In the genomic region with DNA sequence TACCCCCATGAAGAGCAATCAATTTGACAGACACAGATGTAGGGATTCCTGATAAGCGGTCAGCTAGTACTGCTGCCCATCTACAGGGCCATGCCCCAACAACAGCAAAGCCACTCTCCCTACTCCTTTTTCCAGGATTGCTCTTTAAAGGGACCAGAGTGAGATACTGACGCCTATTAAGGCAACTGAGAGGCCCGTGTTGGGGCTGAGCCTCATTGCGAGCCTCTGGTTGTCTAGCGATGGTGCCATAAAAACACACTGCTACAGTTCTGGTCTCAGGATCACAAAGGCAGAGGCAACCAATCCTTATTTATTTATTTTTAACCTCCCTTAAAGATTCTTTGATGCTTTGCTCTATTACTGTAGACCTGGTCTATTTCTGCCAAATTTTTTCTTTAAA, we compare ENCODE assay signal across 26 cellular contexts. TPM values are rescaled to one million over a fixed set of nuclear protein-coding genes. Genes with fewer than 3 reads are reported as not detected.
A peak's percentile ranks its signal among the peaks of the same experiment; 100 is the strongest.
DNase-seq lines count a peak whose midpoint lies in the region; ATAC-seq, FAIRE-seq and TF ChIP-seq lines count a peak whose summit lies in the region.
"Had no signal": no experiment of that assay in that cellular context is flagged by ENCODE, and none has a peak within 500 bp of the region (broad histone marks: within the 10 kb centered on the region; RNA-seq: fewer than 3 reads in every experiment).

No MANE protein-coding gene starts in this region.

- no peak overlapping the region for H3K9ac ChIP-seq in HepG2 (ENCODE audit: insufficient read depth, low read depth, low read length)
- H3K9ac ChIP-seq: GM23248, KMS-11 had no signal

- intact Hi-C loops in HepG2 (cut with micrococcal nuclease; ENCODE audit: unreplicated experiment) = no loop called here
- intact Hi-C loops in right lobe of liver (cut with DNase I) = loop anchor here (5.0 to 10.0 kb wide), 2 partner anchors 121 to 128 kb away; no protein-coding TSS in a partner anchor

- CTCF ChIA-PET in HepG2 (lab: Yijun Ruan, JAX; ENCODE audit: low intra/inter-chr PET ratio, low total read pairs) = interaction anchor here (1.1 to 2.8 kb wide), 2 partner anchors 126 to 322 kb away, joined by 3 to 44 read pairs; no protein-coding TSS in a partner anchor

- no peaks in the 10 kb centered on the region for H4K20me1 ChIP-seq in HepG2 (ENCODE audit: insufficient read depth, low read length)

- H3K9me3 ChIP-seq in HepG2 (ENCODE audit: low read length) (no peaks in the 10 kb centered on the region), right lobe of liver (no peaks in the 10 kb centered on the region)
- H3K9me3 ChIP-seq: gastrocnemius medialis, left lung, ovary, SJSA1, spleen had no signal

- TF ChIP-seq EP300 in HepG2 (IDR thresholded peaks at IDR 0.05; ENCODE audit: low read depth in 2 of 2, low read length in 2 of 2) = no peak
- TF ChIP-seq EP300 in HepG2 (CRISPR knock-in tag; IDR thresholded peaks at IDR 0.05; ENCODE audit: borderline replicate concordance) = no peak

- no peak overlapping the region for H2AFZ ChIP-seq in HepG2 (ENCODE audit: low read length)
- H2AFZ ChIP-seq: GM23248 had no signal

- H3K4me3 Mint-ChIP-seq in activated T-helper 17 cell treated with anti-CD3 and anti-CD28 coated beads, Interleukin-2, amount 50 U/mL, for 72 hours = peak overlapping the region; percentile 76
- H3K4me3 Mint-ChIP-seq: activated CD4-positive, alpha-beta memory T cell treated with anti-CD3 and anti-CD28 coated beads for 36 hours had no signal

- no peaks in the 10 kb centered on the region for H3K9me3 Mint-ChIP-seq in activated T-helper 17 cell treated with anti-CD3 and anti-CD28 coated beads, Interleukin-2, amount 50 U/mL, for 72 hours
- H3K9me3 Mint-ChIP-seq: activated CD4-positive, alpha-beta memory T cell treated with anti-CD3 and anti-CD28 coated beads for 36 hours had no signal

- H3K27me3 Mint-ChIP-seq in activated T-helper 17 cell treated with anti-CD3 and anti-CD28 coated beads, Interleukin-2, amount 50 U/mL, for 72 hours = peaks cover 2% of the 10 kb centered on the region

- no peak for TF ChIP-seq RAD21 in HepG2 (CRISPR knock-in tag; IDR thresholded peaks at IDR 0.05)

- no TSS peak for BruUV-seq in HepG2 (replicated peaks; lab: Mats Ljungman, UMichigan)

- ATAC-seq in HepG2 (peak; percentile 29; the same call in 1 of the 3 replicates), right lobe of liver (no peak), HG03378 (IDR thresholded peaks at IDR 0.05; ENCODE audit: unreplicated experiment) (no peak), GM19395 (IDR thresholded peaks at IDR 0.05; ENCODE audit: unreplicated experiment) (no peak)
- ATAC-seq in activated T-helper 17 cell treated with anti-CD3 and anti-CD28 coated beads, Interleukin-2, amount 50 U/mL, for 72 hours (replicated peaks) = no peak
- ATAC-seq: naive thymus-derived CD4-positive, alpha-beta T cell had no signal

- in situ Hi-C loops in HepG2 (cut with HindIII; ENCODE audit: extremely low pct_ligation_motif_present, low pct_unique_long_range_greater_than_20kb) = loop anchor here (5.0 kb wide), 2 partner anchors 126 to 326 kb away; no protein-coding TSS in a partner anchor

- peaks cover 0 to 6% of the 10 kb centered on the region in 2 experiments; a peak in 2 of 5 replicates for H3K27me3 ChIP-seq in HepG2 (ENCODE audit: control insufficient read depth in 1 of 2, insufficient read depth in 2 of 2, low read length in 2 of 2)
- H3K27me3 ChIP-seq in right lobe of liver = no peaks in the 10 kb centered on the region
- H3K27me3 ChIP-seq: gastrocnemius medialis, ovary, SJSA1 had no signal

- DNase-seq in HepG2 (ENCODE audit: low spot score) (no peak), right lobe of liver (no peak), inferior parietal cortex (ENCODE audit: extremely low spot score) (peak; percentile 18), NOMO-1 (lab: John Stamatoyannopoulos, UW; ENCODE audit: unreplicated experiment in 2 of 2) (no peak)
- DNase-seq: activated CD4-positive, alpha-beta memory T cell treated with anti-CD3 and anti-CD28 coated beads for 36 hours; activated gamma-delta T cell treated with Interleukin-2 at 50 U/mL for 16 hours; amniotic stem cell; DMS 273 treated with DMSO at 0.1 percent for 48 hours; EL; gastrocnemius medialis; GM23248; left lung; naive thymus-derived CD4-positive, alpha-beta T cell; NCI-H1417 treated with DMSO at 0.1 percent for 48 hours; NCI-H2081 treated with DMSO at 0.1 percent for 48 hours; NCI-H748 treated with DMSO at 0.1 percent for 48 hours; ovary; spleen had no signal

- no peaks in the 10 kb centered on the region for H3K36me3 ChIP-seq in HepG2 (replicated peaks in 1 of 2; ENCODE audit: control insufficient read depth in 1 of 2, insufficient read depth in 2 of 2, low read length in 2 of 2)
- H3K36me3 ChIP-seq in right lobe of liver = no peaks in the 10 kb centered on the region
- H3K36me3 ChIP-seq: gastrocnemius medialis, left lung, ovary, SJSA1, spleen had no signal

- no peak overlapping the region for H3K4me3 ChIP-seq in HepG2 (replicated peaks in 1 of 3; ENCODE audit: insufficient read depth in 1 of 3, low read depth in 2 of 3, low read length in 3 of 3)
- H3K4me3 ChIP-seq in right lobe of liver = no peak overlapping the region
- H3K4me3 ChIP-seq: GM23248, ovary, SJSA1 had no signal

- no peaks in the 10 kb centered on the region for H3K36me3 Mint-ChIP-seq in activated T-helper 17 cell treated with anti-CD3 and anti-CD28 coated beads, Interleukin-2, amount 50 U/mL, for 72 hours (ENCODE audit: low read depth)
- H3K36me3 Mint-ChIP-seq: activated CD4-positive, alpha-beta memory T cell treated with anti-CD3 and anti-CD28 coated beads for 36 hours; naive thymus-derived CD4-positive, alpha-beta T cell had no signal

- no peaks in the 10 kb centered on the region for H3K4me1 Mint-ChIP-seq in activated T-helper 17 cell treated with anti-CD3 and anti-CD28 coated beads, Interleukin-2, amount 50 U/mL, for 72 hours

- 6% methylated on average over 5 of the region's 5 CpGs for WGBS in HepG2 (ENCODE audit: low lambda C conversion rate)
- WGBS in right lobe of liver (ENCODE audit: insufficient coverage, low coverage, low lambda C conversion rate, missing lambda C conversion rate) = 89% methylated on average over 3 of the region's 5 CpGs

- POLR2A ChIA-PET in HepG2 (lab: Yijun Ruan, JAX) = no interaction called here

- TF ChIP-seq CTCF in HepG2 (CRISPR knock-in tag; IDR thresholded peaks at IDR 0.05) (no peak), right lobe of liver (IDR thresholded peaks at IDR 0.05) (no peak)

- no peak overlapping the region; the same call in 1 of the 2 replicates for H3K4me2 ChIP-seq in HepG2 (ENCODE audit: low read depth, low read length)

- H3K27ac ChIP-seq in HepG2 (ENCODE audit: extremely low read length, insufficient read depth, low read length) (no peak overlapping the region), right lobe of liver (no peak overlapping the region), temporal lobe (ENCODE audit: low read depth, low read length) (peak overlapping the region; percentile 19)
- H3K27ac ChIP-seq: coronary artery, gastrocnemius medialis, GM23248, KMS-11, left lung, ovary, SJSA1, spleen had no signal

- H3K4me1 ChIP-seq in HepG2 (ENCODE audit: insufficient read depth, low read length) (peaks cover 6% of the 10 kb centered on the region), right lobe of liver (no peaks in the 10 kb centered on the region)
- H3K4me1 ChIP-seq: gastrocnemius medialis had no signal

- no peaks in the 10 kb centered on the region for H3K79me2 ChIP-seq in HepG2 (ENCODE audit: insufficient read depth, low read length)

- FAIRE-seq in HepG2 (lab: Jason Lieb, UNC) = no peak
- FAIRE-seq: GM12891 had no signal

- no peak overlapping the region for H3K27ac Mint-ChIP-seq in activated T-helper 17 cell treated with anti-CD3 and anti-CD28 coated beads, Interleukin-2, amount 50 U/mL, for 72 hours
- H3K27ac Mint-ChIP-seq: activated CD4-positive, alpha-beta memory T cell treated with anti-CD3 and anti-CD28 coated beads for 36 hours had no signal

- TF ChIP-seq POLR2A in HepG2 (IDR thresholded peaks at IDR 0.05; ENCODE audit: insufficient read depth in 1 of 2, low read depth in 2 of 2, low read length in 2 of 2) (no peak), right lobe of liver (IDR thresholded peaks at IDR 0.05) (no peak)

RNA-seq across cellular contexts. Expression of a gene that starts 31.1 kb away (rescaled TPM):
- total RNA-seq in HepG2 (2016; rRNA removed; fragmentation: Illumina TruSeq; extraction: Trizol) = 0.48 and 0.93 TPM in 2 replicates
- total RNA-seq in HepG2 (2016; cell fraction: cytosol; rRNA removed; fragmentation: Illumina TruSeq; extraction: Trizol; ENCODE audit: low read depth) = 0.26 TPM in 1 of 2 replicates, not detected in the other
- 0.56 and 0.77 TPM in 2 replicates for total RNA-seq in HepG2 (2016; cell fraction: insoluble cytoplasmic fraction; rRNA removed; fragmentation: Illumina TruSeq; extraction: Trizol)
- total RNA-seq in HepG2 (2016; cell fraction: membrane; rRNA removed; fragmentation: Illumina TruSeq; extraction: Trizol) = 0.28 and 0.31 TPM in 2 replicates
- 0.28 and 0.56 TPM in 2 replicates for total RNA-seq in HepG2 (2016; cell fraction: nucleus; rRNA removed; fragmentation: Illumina TruSeq; extraction: Trizol)
- 0.45 and 0.46 TPM in 2 replicates for polyA plus RNA-seq in HepG2 (2011; rRNA removed)
- polyA plus RNA-seq in HepG2 (2011; cell fraction: cytosol; rRNA removed) = 0.28 and 0.43 TPM in 2 replicates
- polyA plus RNA-seq in HepG2 (2011; cell fraction: nucleus; rRNA removed) = 0.23 and 0.26 TPM in 2 replicates
- 0.45 and 0.97 TPM in 2 replicates for polyA plus RNA-seq in HepG2 (2012)
- polyA plus RNA-seq in HepG2 (2016; cell fraction: cytosol; fragmentation: Illumina TruSeq; extraction: Trizol; ENCODE audit: low read depth) = 0.09 and 0.18 TPM in 2 replicates
- polyA plus RNA-seq in HepG2 (2016; cell fraction: insoluble cytoplasmic fraction; fragmentation: Illumina TruSeq; extraction: Trizol; ENCODE audit: low read depth) = 0.78 and 1.4 TPM in 2 replicates
- 0.22 and 0.45 TPM in 2 replicates for polyA plus RNA-seq in HepG2 (2016; cell fraction: membrane; fragmentation: Illumina TruSeq; extraction: Trizol; ENCODE audit: low read depth)
- polyA plus RNA-seq in HepG2 (2016; cell fraction: nucleus; fragmentation: Illumina TruSeq; extraction: Trizol; ENCODE audit: insufficient read depth, low read depth) = 0.39 TPM in 1 of 2 replicates, not detected in the other
- polyA minus RNA-seq in HepG2 (2011; rRNA and poly(A)+ RNA removed; ENCODE audit: low replicate concordance) = 1.9 and 2.0 TPM in 2 replicates
- polyA minus RNA-seq in HepG2 (2011; cell fraction: cytosol; rRNA and poly(A)+ RNA removed) = 0.44 TPM in 1 of 2 replicates, not detected in the other
- polyA minus RNA-seq in HepG2 (2011; cell fraction: nucleus; rRNA and poly(A)+ RNA removed) = 0.25 and 0.64 TPM in 2 replicates
- 1 to 10 TPM in 2 of 6 experiments, under 1 TPM in 4; 0.31 to 1.9 (median 0.85) TPM for total RNA-seq in right lobe of liver
- under 1 TPM; 0.35 to 0.95 TPM for total RNA-seq in activated T-helper 17 cell treated with anti-CD3 and anti-CD28 coated beads, Interleukin-2, amount 50 U/mL, for 72 hours
- 0.98 TPM for total RNA-seq in temporal lobe
- total RNA-seq: GM23248, SJSA1 had no signal

RNA-seq across cellular contexts. Expression of a gene that starts 59.7 kb away (rescaled TPM):
- total RNA-seq in HepG2 (2016; rRNA removed; fragmentation: Illumina TruSeq; extraction: Trizol) = 27.3 and 52.3 TPM in 2 replicates
- 3.7 and 3.9 TPM in 2 replicates for total RNA-seq in HepG2 (2016; cell fraction: cytosol; rRNA removed; fragmentation: Illumina TruSeq; extraction: Trizol; ENCODE audit: low read depth)
- total RNA-seq in HepG2 (2016; cell fraction: insoluble cytoplasmic fraction; rRNA removed; fragmentation: Illumina TruSeq; extraction: Trizol) = 28.0 and 52.9 TPM in 2 replicates
- 10.2 and 11.8 TPM in 2 replicates for total RNA-seq in HepG2 (2016; cell fraction: membrane; rRNA removed; fragmentation: Illumina TruSeq; extraction: Trizol)
- total RNA-seq in HepG2 (2016; cell fraction: nucleus; rRNA removed; fragmentation: Illumina TruSeq; extraction: Trizol) = 10.8 and 11.2 TPM in 2 replicates
- polyA plus RNA-seq in HepG2 (2011; rRNA removed) = 9.6 and 12.5 TPM in 2 replicates
- polyA plus RNA-seq in HepG2 (2011; cell fraction: cytosol; rRNA removed) = 4.6 and 9.0 TPM in 2 replicates
- 2.5 and 3.9 TPM in 2 replicates for polyA plus RNA-seq in HepG2 (2011; cell fraction: nucleus; rRNA removed)
- polyA plus RNA-seq in HepG2 (2012) = 13.2 and 17.7 TPM in 2 replicates
- polyA plus RNA-seq in HepG2 (2016; cell fraction: cytosol; fragmentation: Illumina TruSeq; extraction: Trizol; ENCODE audit: low read depth) = 2.5 and 2.7 TPM in 2 replicates
- 30.5 and 35.4 TPM in 2 replicates for polyA plus RNA-seq in HepG2 (2016; cell fraction: insoluble cytoplasmic fraction; fragmentation: Illumina TruSeq; extraction: Trizol; ENCODE audit: low read depth)
- 6.1 and 6.2 TPM in 2 replicates for polyA plus RNA-seq in HepG2 (2016; cell fraction: membrane; fragmentation: Illumina TruSeq; extraction: Trizol; ENCODE audit: low read depth)
- 11.0 and 12.3 TPM in 2 replicates for polyA plus RNA-seq in HepG2 (2016; cell fraction: nucleus; fragmentation: Illumina TruSeq; extraction: Trizol; ENCODE audit: insufficient read depth, low read depth)
- 4.3 and 5.5 TPM in 2 replicates for polyA minus RNA-seq in HepG2 (2011; rRNA and poly(A)+ RNA removed; ENCODE audit: low replicate concordance)
- 6.6 and 7.2 TPM in 2 replicates for polyA minus RNA-seq in HepG2 (2011; cell fraction: cytosol; rRNA and poly(A)+ RNA removed)
- 4.8 and 11.6 TPM in 2 replicates for polyA minus RNA-seq in HepG2 (2011; cell fraction: nucleus; rRNA and poly(A)+ RNA removed)
- 10 to 100 TPM in 5 of 6 experiments, 1 to 10 TPM in 1; 7.4 to 25.2 (median 15.5) TPM for total RNA-seq in right lobe of liver
- 10 to 100 TPM in 1 of 2 donors, 1 to 10 TPM in 1; 8.8 to 19.8 TPM for total RNA-seq in activated T-helper 17 cell treated with anti-CD3 and anti-CD28 coated beads, Interleukin-2, amount 50 U/mL, for 72 hours
- total RNA-seq in temporal lobe = 30.7 TPM

RNA-seq across cellular contexts. Expression of a gene that starts 59.9 kb away (rescaled TPM):
- total RNA-seq in HepG2 (2016; rRNA removed; fragmentation: Illumina TruSeq; extraction: Trizol) (7.5 and 11.3 TPM in 2 replicates), right lobe of liver (10 to 100 TPM; 13.9 to 24.4 (median 16.3) TPM), temporal lobe (29.7 TPM)
- total RNA-seq in HepG2 (2016; cell fraction: cytosol; rRNA removed; fragmentation: Illumina TruSeq; extraction: Trizol; ENCODE audit: low read depth) = 1.4 and 1.7 TPM in 2 replicates
- total RNA-seq in HepG2 (2016; cell fraction: insoluble cytoplasmic fraction; rRNA removed; fragmentation: Illumina TruSeq; extraction: Trizol) = 7.7 and 10.8 TPM in 2 replicates
- 1.6 and 1.8 TPM in 2 replicates for total RNA-seq in HepG2 (2016; cell fraction: membrane; rRNA removed; fragmentation: Illumina TruSeq; extraction: Trizol)
- 11.1 and 15.1 TPM in 2 replicates for total RNA-seq in HepG2 (2016; cell fraction: nucleus; rRNA removed; fragmentation: Illumina TruSeq; extraction: Trizol)
- 7.2 and 7.4 TPM in 2 replicates for polyA plus RNA-seq in HepG2 (2011; rRNA removed)
- polyA plus RNA-seq in HepG2 (2011; cell fraction: cytosol; rRNA removed) = 3.2 and 4.5 TPM in 2 replicates
- polyA plus RNA-seq in HepG2 (2011; cell fraction: nucleus; rRNA removed) = 17.3 and 18.9 TPM in 2 replicates
- polyA plus RNA-seq in HepG2 (2012) = 6.2 and 7.8 TPM in 2 replicates
- 0.18 and 0.27 TPM in 2 replicates for polyA plus RNA-seq in HepG2 (2016; cell fraction: cytosol; fragmentation: Illumina TruSeq; extraction: Trizol; ENCODE audit: low read depth)
- polyA plus RNA-seq in HepG2 (2016; cell fraction: insoluble cytoplasmic fraction; fragmentation: Illumina TruSeq; extraction: Trizol; ENCODE audit: low read depth) = 4.4 and 4.9 TPM in 2 replicates
- polyA plus RNA-seq in HepG2 (2016; cell fraction: membrane; fragmentation: Illumina TruSeq; extraction: Trizol; ENCODE audit: low read depth) = 0.26 and 0.31 TPM in 2 replicates
- 12.3 and 14.0 TPM in 2 replicates for polyA plus RNA-seq in HepG2 (2016; cell fraction: nucleus; fragmentation: Illumina TruSeq; extraction: Trizol; ENCODE audit: insufficient read depth, low read depth)
- 8.9 and 18.6 TPM in 2 replicates for polyA minus RNA-seq in HepG2 (2011; rRNA and poly(A)+ RNA removed; ENCODE audit: low replicate concordance)
- 5.2 and 12.1 TPM in 2 replicates for polyA minus RNA-seq in HepG2 (2011; cell fraction: cytosol; rRNA and poly(A)+ RNA removed)
- 60.4 and 61.2 TPM in 2 replicates for polyA minus RNA-seq in HepG2 (2011; cell fraction: nucleus; rRNA and poly(A)+ RNA removed)
- 10 to 100 TPM; 18.3 to 20.5 TPM for total RNA-seq in activated T-helper 17 cell treated with anti-CD3 and anti-CD28 coated beads, Interleukin-2, amount 50 U/mL, for 72 hours
